Comparison of ENCODE assay signal across 35 cellular contexts in genomic region chr2:52036853-52037252, GRCh38.
"Had no signal": no experiment of that assay in that cellular context is flagged by ENCODE, and none has a peak within 500 bp of the region (broad histone marks: within the 10 kb centered on the region; RNA-seq: fewer than 3 reads in every experiment).

No MANE protein-coding gene starts in this region.

- H3K36me3 ChIP-seq: adrenal gland, brain microvascular endothelial cell, breast epithelium had no signal

- H3K27ac Mint-ChIP-seq: activated CD4-positive, alpha-beta memory T cell treated with anti-CD3 and anti-CD28 coated beads for 36 hours; activated CD4-positive, alpha-beta T cell treated with anti-CD3 and anti-CD28 coated beads for 36 hours; activated CD4-positive, alpha-beta T cell treated with anti-CD3 and anti-CD28 coated beads, Interleukin-2, amount 10 ng/mL, durations not matched to agents 24 days and 14 days; activated CD8-positive, alpha-beta T cell treated with anti-CD3 and anti-CD28 coated beads for 36 hours; activated naive CD4-positive, alpha-beta T cell treated with anti-CD3 and anti-CD28 coated beads for 36 hours; activated naive CD4-positive, alpha-beta T cell treated with anti-CD3 and anti-CD28 coated beads, Interleukin-2, amount 50 U/mL, for 72 hours; activated naive CD8-positive, alpha-beta T cell treated with anti-CD3 and anti-CD28 coated beads for 36 hours; activated T-cell treated with anti-CD3 and anti-CD28 coated beads, Interleukin-2, amount 50 U/mL, for 72 hours; activated T-helper 1 cell treated with anti-CD3 and anti-CD28 coated beads, Interleukin-12 subunit alpha, Interleukin-12 subunit beta, Interleukin-2, Interleukin-4 antibody, amounts not matched to agents 30 ng/mL and 10 ng/mL and 1 ng/mL, durations not matched to agents 14 hours and 24 hours and 36 hours; activated T-helper 17 cell treated with anti-CD3 and anti-CD28 coated beads, Interleukin-2, amount 50 U/mL, for 72 hours; T-helper 1 cell treated with Interleukin-12 subunit alpha and Interleukin-12 subunit beta and Interleukin-4 antibody, amounts not matched to agents 30 μg/mL and 1 μg/mL, for 36 hours; T-helper 2 cell treated with Interferon-gamma antibody and Interleukin-4, amounts not matched to agents 5 μg/mL and 100 μg/mL, for 36 hours had no signal

- H3K36me3 Mint-ChIP-seq: activated CD4-positive, alpha-beta memory T cell treated with anti-CD3 and anti-CD28 coated beads for 36 hours; activated naive CD4-positive, alpha-beta T cell treated with anti-CD3 and anti-CD28 coated beads, Interleukin-2, amount 50 U/mL, for 72 hours; activated naive CD8-positive, alpha-beta T cell treated with anti-CD3 and anti-CD28 coated beads for 36 hours had no signal

- H3K4me3 Mint-ChIP-seq: activated CD4-positive, alpha-beta memory T cell treated with anti-CD3 and anti-CD28 coated beads for 36 hours; activated CD4-positive, alpha-beta T cell treated with anti-CD3 and anti-CD28 coated beads for 36 hours; activated CD4-positive, alpha-beta T cell treated with anti-CD3 and anti-CD28 coated beads, Interleukin-2, amount 10 ng/mL, durations not matched to agents 24 days and 14 days; activated CD8-positive, alpha-beta T cell treated with anti-CD3 and anti-CD28 coated beads for 36 hours; activated naive CD4-positive, alpha-beta T cell treated with anti-CD3 and anti-CD28 coated beads for 36 hours; activated naive CD8-positive, alpha-beta T cell treated with anti-CD3 and anti-CD28 coated beads for 36 hours; activated T-cell treated with anti-CD3 and anti-CD28 coated beads, Interleukin-2, amount 50 U/mL, for 4 hours; activated T-cell treated with anti-CD3 and anti-CD28 coated beads, Interleukin-2, amount 50 U/mL, for 72 hours; activated T-helper 1 cell treated with anti-CD3 and anti-CD28 coated beads, Interleukin-12 subunit alpha, Interleukin-12 subunit beta, Interleukin-2, Interleukin-4 antibody, amounts not matched to agents 30 ng/mL and 10 ng/mL and 1 ng/mL, durations not matched to agents 14 hours and 24 hours and 36 hours; activated T-helper 17 cell treated with anti-CD3 and anti-CD28 coated beads, Interleukin-2, amount 50 U/mL, for 72 hours; T-helper 1 cell treated with Interleukin-12 subunit alpha and Interleukin-12 subunit beta and Interleukin-4 antibody, amounts not matched to agents 30 μg/mL and 1 μg/mL, for 36 hours; T-helper 2 cell treated with Interferon-gamma antibody and Interleukin-4, amounts not matched to agents 5 μg/mL and 100 μg/mL, for 36 hours had no signal

- H3K27me3 ChIP-seq: adrenal gland, body of pancreas, brain microvascular endothelial cell, breast epithelium had no signal

- H3K27me3 Mint-ChIP-seq: activated CD4-positive, alpha-beta memory T cell treated with anti-CD3 and anti-CD28 coated beads for 36 hours; activated CD4-positive, alpha-beta T cell treated with anti-CD3 and anti-CD28 coated beads for 36 hours; activated CD4-positive, alpha-beta T cell treated with anti-CD3 and anti-CD28 coated beads, Interleukin-2, amount 10 ng/mL, durations not matched to agents 24 days and 14 days; activated CD8-positive, alpha-beta T cell treated with anti-CD3 and anti-CD28 coated beads for 36 hours; activated naive CD8-positive, alpha-beta T cell treated with anti-CD3 and anti-CD28 coated beads for 36 hours; activated T-helper 17 cell treated with anti-CD3 and anti-CD28 coated beads, Interleukin-2, amount 50 U/mL, for 72 hours had no signal

- H3K9me3 Mint-ChIP-seq: activated CD4-positive, alpha-beta memory T cell treated with anti-CD3 and anti-CD28 coated beads for 36 hours; activated CD4-positive, alpha-beta T cell treated with anti-CD3 and anti-CD28 coated beads, Interleukin-2, amount 10 ng/mL, durations not matched to agents 24 days and 14 days; activated naive CD8-positive, alpha-beta T cell treated with anti-CD3 and anti-CD28 coated beads for 36 hours; activated T-helper 1 cell treated with anti-CD3 and anti-CD28 coated beads, Interleukin-12 subunit alpha, Interleukin-12 subunit beta, Interleukin-2, Interleukin-4 antibody, amounts not matched to agents 30 ng/mL and 10 ng/mL and 1 ng/mL, durations not matched to agents 14 hours and 24 hours and 36 hours; activated T-helper 17 cell treated with anti-CD3 and anti-CD28 coated beads, Interleukin-2, amount 50 U/mL, for 72 hours had no signal

- DNase-seq: activated CD4-positive, alpha-beta memory T cell treated with anti-CD3 and anti-CD28 coated beads for 36 hours; activated CD4-positive, alpha-beta T cell treated with anti-CD3 and anti-CD28 coated beads for 1 hour; activated CD4-positive, alpha-beta T cell treated with anti-CD3 and anti-CD28 coated beads for 36 hours; activated CD4-positive, alpha-beta T cell treated with anti-CD3 and anti-CD28 coated beads, Interleukin-2, amount 10 ng/mL, durations not matched to agents 24 days and 14 days; activated CD4-positive, alpha-beta T cell treated with anti-CD3 and anti-CD28 coated beads, Interleukin-2, amount 50 U/mL, for 1 hour; activated CD4-positive, alpha-beta T cell treated with anti-CD3 and anti-CD28 coated beads, Interleukin-2, amount 50 U/mL, for 4 hours; activated CD4-positive, CD25-positive, alpha-beta regulatory T cell; activated CD8-positive, alpha-beta memory T cell treated with anti-CD3 and anti-CD28 coated beads, Interleukin-2, amount 50 U/mL, for 4 hours; activated CD8-positive, alpha-beta T cell treated with anti-CD3 and anti-CD28 coated beads for 36 hours; activated effector memory CD4-positive, alpha-beta T cell treated with anti-CD3 and anti-CD28 coated beads, Interleukin-2, amount 50 U/mL, for 16 hours; activated gamma-delta T cell treated with Interleukin-2 at 50 U/mL for 16 hours; activated naive CD4-positive, alpha-beta T cell; activated naive CD4-positive, alpha-beta T cell treated with anti-CD3 and anti-CD28 coated beads for 36 hours; activated naive CD4-positive, alpha-beta T cell treated with anti-CD3 and anti-CD28 coated beads, Interleukin-2, amount 50 U/mL, for 16 hours; activated naive CD8-positive, alpha-beta T cell treated with anti-CD3 and anti-CD28 coated beads for 36 hours; activated T-cell treated with anti-CD3 and anti-CD28 coated beads for 4 hours; activated T-cell treated with anti-CD3 and anti-CD28 coated beads, Interleukin-2, amount 50 U/mL, for 1 hour; activated T-cell treated with anti-CD3 and anti-CD28 coated beads, Interleukin-2, amount 50 U/mL, for 4 hours; activated T-cell treated with anti-CD3 and anti-CD28 coated beads, Interleukin-2, amount 50 U/mL, for 72 hours; adrenal gland; amniotic stem cell; aorta; body of pancreas; brain microvascular endothelial cell; central memory CD4-positive, alpha-beta T cell; T-helper 2 cell; T-helper 9 cell had no signal

- H3K9me3 ChIP-seq: body of pancreas, breast epithelium had no signal

- H3K4me1 ChIP-seq: adrenal gland, breast epithelium had no signal

- H3K4me1 Mint-ChIP-seq: activated CD4-positive, alpha-beta T cell treated with anti-CD3 and anti-CD28 coated beads for 36 hours; activated CD4-positive, alpha-beta T cell treated with anti-CD3 and anti-CD28 coated beads, Interleukin-2, amount 10 ng/mL, durations not matched to agents 24 days and 14 days; activated naive CD8-positive, alpha-beta T cell treated with anti-CD3 and anti-CD28 coated beads for 36 hours; activated T-helper 17 cell treated with anti-CD3 and anti-CD28 coated beads, Interleukin-2, amount 50 U/mL, for 72 hours had no signal

- H3K4me3 ChIP-seq: adrenal gland, body of pancreas, breast epithelium had no signal

- ATAC-seq: activated CD4-positive, alpha-beta T cell treated with anti-CD3 and anti-CD28 coated beads for 36 hours; activated CD4-positive, CD25-positive, alpha-beta regulatory T cell treated with anti-CD3 and anti-CD28 coated beads, Interleukin-2, amount 50 U/mL, for 24 hours; activated CD8-positive, alpha-beta T cell treated with anti-CD3 and anti-CD28 coated beads for 36 hours; activated naive CD4-positive, alpha-beta T cell treated with anti-CD3 and anti-CD28 coated beads, Interleukin-2, amount 50 U/mL, for 72 hours; activated T-cell treated with anti-CD3 and anti-CD28 coated beads, Interleukin-2, amount 50 U/mL, for 4 hours; activated T-cell treated with anti-CD3 and anti-CD28 coated beads, Interleukin-2, amount 50 U/mL, for 72 hours; activated T-helper 17 cell treated with anti-CD3 and anti-CD28 coated beads, Interleukin-2, amount 50 U/mL, for 72 hours; body of pancreas had no signal

- H3K27ac ChIP-seq: adrenal gland, body of pancreas, brain microvascular endothelial cell, breast epithelium, VCaP had no signal
